ENCODE assay signal across 11 cellular contexts in genomic region chr4:109649872-109650271, GRCh38. TPM values are rescaled to one million over a fixed set of nuclear protein-coding genes. Genes with fewer than 3 reads are reported as not detected.
A peak's percentile ranks its signal among the peaks of the same experiment; 100 is the strongest.
DNase-seq lines count a peak whose midpoint lies in the region; ATAC-seq and TF ChIP-seq lines count a peak whose summit lies in the region.
"Had no signal": no experiment of that assay in that cellular context is flagged by ENCODE, and none has a peak within 500 bp of the region (broad histone marks: within the 10 kb centered on the region; RNA-seq: fewer than 3 reads in every experiment).

No MANE protein-coding gene starts in this region.

- H3K4me1 Mint-ChIP-seq in mesothelial cell of epicardium, result peaks cover 2% of the 10 kb centered on the region
- H3K4me1 Mint-ChIP-seq: WTC11 had no signal

- TF ChIP-seq CTCF in Peyer's patch (IDR thresholded peaks at IDR 0.05) (no peak), mesothelial cell of epicardium (IDR thresholded peaks at IDR 0.05; ENCODE audit: unreplicated experiment) (no peak)

- no peak overlapping the region for H3K4me3 Mint-ChIP-seq in mesothelial cell of epicardium
- H3K4me3 Mint-ChIP-seq: dendritic cell treated with granulocyte-macrophage colony-stimulating factor and Interleukin-4, amounts not matched to agents 40 ng/mL and 50 ng/mL, for 4 days; WTC11 had no signal

- H3K4me1 ChIP-seq in Peyer's patch, result no peaks in the 10 kb centered on the region

- peaks cover 0 to 8% (median 0%) of the 10 kb centered on the region in 4 donors for H3K9me3 ChIP-seq in Peyer's patch

- ATAC-seq in GM19025 (IDR thresholded peaks at IDR 0.05; ENCODE audit: low read depth, unreplicated experiment), result peak; percentile 67
- ATAC-seq in HG02852 (IDR thresholded peaks at IDR 0.05; ENCODE audit: unreplicated experiment), result peak; percentile 88
- ATAC-seq: WTC11 had no signal

- peaks cover 35% of the 10 kb centered on the region for H3K9me3 Mint-ChIP-seq in mesothelial cell of epicardium

- H3K27me3 ChIP-seq in Peyer's patch, result no peaks in the 10 kb centered on the region

- no peak for TF ChIP-seq POLR2A in Peyer's patch (IDR thresholded peaks at IDR 0.05)

- no peaks in the 10 kb centered on the region for H3K36me3 ChIP-seq in Peyer's patch

- peaks cover 16% of the 10 kb centered on the region for H3K36me3 Mint-ChIP-seq in mesothelial cell of epicardium

- H3K27me3 Mint-ChIP-seq in mesothelial cell of epicardium (ENCODE audit: low read depth), result no peaks in the 10 kb centered on the region
- H3K27me3 Mint-ChIP-seq: dendritic cell treated with granulocyte-macrophage colony-stimulating factor and Interleukin-4, amounts not matched to agents 40 ng/mL and 50 ng/mL, for 4 days had no signal

- H3K27ac Mint-ChIP-seq in mesothelial cell of epicardium, result no peak overlapping the region
- H3K27ac Mint-ChIP-seq: dendritic cell treated with granulocyte-macrophage colony-stimulating factor and Interleukin-4, amounts not matched to agents 40 ng/mL and 50 ng/mL, for 4 days; WTC11 had no signal

- peak overlapping the region in 3 of 4 donors; percentile 35 to 50 (median 46) for H3K27ac ChIP-seq in Peyer's patch

- H3K4me3 ChIP-seq in GM08714 (ENCODE audit: low read length) (peak overlapping the region; percentile 41; the same call in 1 of the 2 replicates), Peyer's patch (no peak overlapping the region)

- DNase-seq in Peyer's patch (no peak), NCI-H2081 treated with DMSO at 0.1 percent for 48 hours (lab: John Stamatoyannopoulos, UW) (no peak), mesothelial cell of epicardium (ENCODE audit: low spot score in 2 of 2, unreplicated experiment in 2 of 2) (no peak), amniotic stem cell (lab: John Stamatoyannopoulos, UW) (no peak), RPMI8226 (no peak)
- DNase-seq: NCI-H526 had no signal

RNA-seq across cellular contexts. Expression of gene CASP6, which starts 53.4 kb away (rescaled TPM):
- total RNA-seq in Peyer's patch (100 to 1,000 TPM in 1 of 4 donors, 10 to 100 TPM in 3; 43.7 to 132 (median 69.3) TPM), mesothelial cell of epicardium (36.7 to 38.2 TPM (median 37.3 TPM) in 3 replicates)
